ENCODE assay signal across 1 cellular context in genomic region chr5:138337685-138338410, GRCh38.
TF ChIP-seq lines count a peak whose summit lies in the region.

TSS of gene FAM53C (plus strand) at chr5:138338266. CDS start at chr5:138341336, 3,070 bp downstream.

TF ChIP-seq in GM12878, 131 proteins besides CTCF, POLR2A, EP300 and RAD21 (continued from another document and continues in another):
- peak; percentile 57 for TF ChIP-seq PBX3 (IDR thresholded peaks at IDR 0.05; ENCODE audit: insufficient replicate concordance, low read depth, low read length)
- peak; percentile 59; the same call in 1 of the 2 replicates for TF ChIP-seq MEF2A (IDR thresholded peaks at IDR 0.05; ENCODE audit: insufficient read depth, low read depth, low read length)
- peak; percentile 98 for TF ChIP-seq IKZF1 (conservative IDR thresholded peaks at IDR 0.05)
- TF ChIP-seq, protein P1, sequence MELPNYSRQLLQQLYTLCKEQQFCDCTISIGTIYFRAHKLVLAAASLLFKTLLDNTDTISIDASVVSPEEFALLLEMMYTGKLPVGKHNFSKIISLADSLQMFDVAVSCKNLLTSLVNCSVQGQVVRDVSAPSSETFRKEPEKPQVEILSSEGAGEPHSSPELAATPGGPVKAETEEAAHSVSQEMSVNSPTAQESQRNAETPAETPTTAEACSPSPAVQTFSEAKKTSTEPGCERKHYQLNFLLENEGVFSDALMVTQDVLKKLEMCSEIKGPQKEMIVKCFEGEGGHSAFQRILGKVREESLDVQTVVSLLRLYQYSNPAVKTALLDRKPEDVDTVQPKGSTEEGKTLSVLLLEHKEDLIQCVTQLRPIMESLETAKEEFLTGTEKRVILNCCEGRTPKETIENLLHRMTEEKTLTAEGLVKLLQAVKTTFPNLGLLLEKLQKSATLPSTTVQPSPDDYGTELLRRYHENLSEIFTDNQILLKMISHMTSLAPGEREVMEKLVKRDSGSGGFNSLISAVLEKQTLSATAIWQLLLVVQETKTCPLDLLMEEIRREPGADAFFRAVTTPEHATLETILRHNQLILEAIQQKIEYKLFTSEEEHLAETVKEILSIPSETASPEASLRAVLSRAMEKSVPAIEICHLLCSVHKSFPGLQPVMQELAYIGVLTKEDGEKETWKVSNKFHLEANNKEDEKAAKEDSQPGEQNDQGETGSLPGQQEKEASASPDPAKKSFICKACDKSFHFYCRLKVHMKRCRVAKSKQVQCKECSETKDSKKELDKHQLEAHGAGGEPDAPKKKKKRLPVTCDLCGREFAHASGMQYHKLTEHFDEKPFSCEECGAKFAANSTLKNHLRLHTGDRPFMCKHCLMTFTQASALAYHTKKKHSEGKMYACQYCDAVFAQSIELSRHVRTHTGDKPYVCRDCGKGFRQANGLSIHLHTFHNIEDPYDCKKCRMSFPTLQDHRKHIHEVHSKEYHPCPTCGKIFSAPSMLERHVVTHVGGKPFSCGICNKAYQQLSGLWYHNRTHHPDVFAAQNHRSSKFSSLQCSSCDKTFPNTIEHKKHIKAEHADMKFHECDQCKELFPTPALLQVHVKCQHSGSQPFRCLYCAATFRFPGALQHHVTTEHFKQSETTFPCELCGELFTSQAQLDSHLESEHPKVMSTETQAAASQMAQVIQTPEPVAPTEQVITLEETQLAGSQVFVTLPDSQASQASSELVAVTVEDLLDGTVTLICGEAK (IDR thresholded peaks at IDR 0.05; ENCODE audit: borderline replicate concordance): peak; percentile 71; the same call in 1 of the 2 replicates
- peak; percentile 100 for TF ChIP-seq POU2F2 (IDR thresholded peaks at IDR 0.05; ENCODE audit: borderline replicate concordance, low read depth, low read length)
- peak; percentile 89 for TF ChIP-seq ZNF687 (IDR thresholded peaks at IDR 0.05)
- no peak for TF ChIP-seq ESRRA (IDR thresholded peaks at IDR 0.05; ENCODE audit: low read length)
- no peak for TF ChIP-seq YBX1 (IDR thresholded peaks at IDR 0.05)
- TF ChIP-seq NBN (IDR thresholded peaks at IDR 0.05): peak; percentile 85
- TF ChIP-seq BCLAF1 (IDR thresholded peaks at IDR 0.05): peak; percentile 97
- peak; percentile 22 for TF ChIP-seq BCL3 (IDR thresholded peaks at IDR 0.05; ENCODE audit: borderline replicate concordance, insufficient read depth, low read depth, low read length, poor library complexity, severe bottlenecking)
- TF ChIP-seq HDAC2 (IDR thresholded peaks at IDR 0.05): no peak
- TF ChIP-seq SPI1 (IDR thresholded peaks at IDR 0.05; ENCODE audit: borderline replicate concordance, insufficient read depth, low read depth, low read length): no peak
- no peak for TF ChIP-seq ATF3 (IDR thresholded peaks at IDR 0.05; ENCODE audit: borderline replicate concordance, extremely low read depth, low read depth, low read length)
- peak; percentile 99 for TF ChIP-seq JUND (IDR thresholded peaks at IDR 0.05; ENCODE audit: low read depth, low read length)
- no peak for TF ChIP-seq SUZ12 (IDR thresholded peaks at IDR 0.05; ENCODE audit: unreplicated experiment)
- TF ChIP-seq SMC3 (IDR thresholded peaks at IDR 0.05; ENCODE audit: borderline replicate concordance, low read length): no peak
- TF ChIP-seq CEBPB (IDR thresholded peaks at IDR 0.05; ENCODE audit: borderline replicate concordance in 1 of 2, low read depth in 2 of 2, low read length in 2 of 2): no peak
- TF ChIP-seq POLR2AphosphoS5 (IDR thresholded peaks at IDR 0.05; ENCODE audit: low read length): peak; percentile 100
- peak; percentile 97 for TF ChIP-seq E4F1 (IDR thresholded peaks at IDR 0.05; ENCODE audit: borderline replicate concordance, partially characterized antibody)
- TF ChIP-seq GATAD2B (conservative IDR thresholded peaks at IDR 0.05; ENCODE audit: low read depth): peak; percentile 62
- TF ChIP-seq HDAC6 (IDR thresholded peaks at IDR 0.05; ENCODE audit: unreplicated experiment): peak; percentile 87
- 0 out of 2 replicates have a peak, but pooled peaks have one; percentile 6 for TF ChIP-seq NRF1 (conservative IDR thresholded peaks at IDR 0.05; ENCODE audit: low read depth, low read length)
- TF ChIP-seq, protein P2, sequence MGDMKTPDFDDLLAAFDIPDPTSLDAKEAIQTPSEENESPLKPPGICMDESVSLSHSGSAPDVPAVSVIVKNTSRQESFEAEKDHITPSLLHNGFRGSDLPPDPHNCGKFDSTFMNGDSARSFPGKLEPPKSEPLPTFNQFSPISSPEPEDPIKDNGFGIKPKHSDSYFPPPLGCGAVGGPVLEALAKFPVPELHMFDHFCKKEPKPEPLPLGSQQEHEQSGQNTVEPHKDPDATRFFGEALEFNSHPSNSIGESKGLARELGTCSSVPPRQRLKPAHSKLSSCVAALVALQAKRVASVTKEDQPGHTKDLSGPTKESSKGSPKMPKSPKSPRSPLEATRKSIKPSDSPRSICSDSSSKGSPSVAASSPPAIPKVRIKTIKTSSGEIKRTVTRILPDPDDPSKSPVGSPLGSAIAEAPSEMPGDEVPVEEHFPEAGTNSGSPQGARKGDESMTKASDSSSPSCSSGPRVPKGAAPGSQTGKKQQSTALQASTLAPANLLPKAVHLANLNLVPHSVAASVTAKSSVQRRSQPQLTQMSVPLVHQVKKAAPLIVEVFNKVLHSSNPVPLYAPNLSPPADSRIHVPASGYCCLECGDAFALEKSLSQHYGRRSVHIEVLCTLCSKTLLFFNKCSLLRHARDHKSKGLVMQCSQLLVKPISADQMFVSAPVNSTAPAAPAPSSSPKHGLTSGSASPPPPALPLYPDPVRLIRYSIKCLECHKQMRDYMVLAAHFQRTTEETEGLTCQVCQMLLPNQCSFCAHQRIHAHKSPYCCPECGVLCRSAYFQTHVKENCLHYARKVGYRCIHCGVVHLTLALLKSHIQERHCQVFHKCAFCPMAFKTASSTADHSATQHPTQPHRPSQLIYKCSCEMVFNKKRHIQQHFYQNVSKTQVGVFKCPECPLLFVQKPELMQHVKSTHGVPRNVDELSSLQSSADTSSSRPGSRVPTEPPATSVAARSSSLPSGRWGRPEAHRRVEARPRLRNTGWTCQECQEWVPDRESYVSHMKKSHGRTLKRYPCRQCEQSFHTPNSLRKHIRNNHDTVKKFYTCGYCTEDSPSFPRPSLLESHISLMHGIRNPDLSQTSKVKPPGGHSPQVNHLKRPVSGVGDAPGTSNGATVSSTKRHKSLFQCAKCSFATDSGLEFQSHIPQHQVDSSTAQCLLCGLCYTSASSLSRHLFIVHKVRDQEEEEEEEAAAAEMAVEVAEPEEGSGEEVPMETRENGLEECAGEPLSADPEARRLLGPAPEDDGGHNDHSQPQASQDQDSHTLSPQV (IDR thresholded peaks at IDR 0.05): no peak
- no peak for TF ChIP-seq ZNF217 (IDR thresholded peaks at IDR 0.05)
- peak; percentile 66 for TF ChIP-seq RUNX3 (IDR thresholded peaks at IDR 0.05; ENCODE audit: low read length)
- TF ChIP-seq SMAD5 (IDR thresholded peaks at IDR 0.05; ENCODE audit: low read depth): peak; percentile 98
- TF ChIP-seq TARDBP (IDR thresholded peaks at IDR 0.05; ENCODE audit: borderline replicate concordance): peak; percentile 45; the same call in 1 of the 2 replicates
- 0 out of 2 replicates have a peak, but pooled peaks have one; percentile 34 for TF ChIP-seq CHD2 (IDR thresholded peaks at IDR 0.05; ENCODE audit: borderline replicate concordance, low read depth, low read length)
- no peak for TF ChIP-seq CHD4 (IDR thresholded peaks at IDR 0.05)
- TF ChIP-seq JUNB (IDR thresholded peaks at IDR 0.05): peak; percentile 44
- TF ChIP-seq KDM1A (IDR thresholded peaks at IDR 0.05; ENCODE audit: borderline replicate concordance): no peak
- TF ChIP-seq MYB (IDR thresholded peaks at IDR 0.05; ENCODE audit: borderline replicate concordance, low read depth, low read length): no peak
- no peak for TF ChIP-seq CBX5 (IDR thresholded peaks at IDR 0.05; ENCODE audit: low read depth)
- TF ChIP-seq RELB (IDR thresholded peaks at IDR 0.05; ENCODE audit: low read depth): peak; percentile 100
